Comparison of ENCODE assay signal across 32 cellular contexts in genomic region chr4:57324673-57325307, GRCh38.
"Had no signal": no experiment of that assay in that cellular context is flagged by ENCODE, and none has a peak within 500 bp of the region (broad histone marks: within the 10 kb centered on the region; RNA-seq: fewer than 3 reads in every experiment).

No MANE protein-coding gene starts in this region.

- H3K27me3 ChIP-seq: brain microvascular endothelial cell, esophagus muscularis mucosa, gastrocnemius medialis had no signal

- FAIRE-seq: astrocyte, bronchial epithelial cell, colon had no signal

- H3K9me3 ChIP-seq: esophagus muscularis mucosa, gastrocnemius medialis had no signal

- H3K36me3 ChIP-seq: brain microvascular endothelial cell, esophagus muscularis mucosa, gastrocnemius medialis, WERI-Rb-1 had no signal

- ATAC-seq: activated CD4-positive, CD25-positive, alpha-beta regulatory T cell treated with anti-CD3 and anti-CD28 coated beads, Interleukin-2, amount 50 U/mL, for 24 hours; activated CD8-positive, alpha-beta T cell treated with anti-CD3 and anti-CD28 coated beads for 36 hours; activated T-cell treated with anti-CD3 and anti-CD28 coated beads, Interleukin-2, amount 50 U/mL, for 4 hours; activated T-helper 17 cell treated with anti-CD3 and anti-CD28 coated beads, Interleukin-2, amount 50 U/mL, for 72 hours; effector memory CD8-positive, alpha-beta T cell; foreskin keratinocyte; gastrocnemius medialis; T-cell had no signal

- H3K27ac ChIP-seq: brain microvascular endothelial cell, esophagus muscularis mucosa, foreskin keratinocyte, gastrocnemius medialis, WERI-Rb-1 had no signal

- H3K4me3 ChIP-seq: esophagus muscularis mucosa, gastrocnemius medialis had no signal

- DNase-seq: activated B cell treated with CpG ODN at 0.5 μM for 24 hours; activated CD4-positive, alpha-beta T cell treated with anti-CD3 and anti-CD28 coated beads for 48 hours; activated CD4-positive, alpha-beta T cell treated with anti-CD3 and anti-CD28 coated beads, Interleukin-2, amount 50 U/mL, for 1 hour; activated CD4-positive, alpha-beta T cell treated with anti-CD3 and anti-CD28 coated beads, Interleukin-2, amount 50 U/mL, for 48 hours; activated CD8-positive, alpha-beta memory T cell treated with anti-CD3 and anti-CD28 coated beads for 24 hours; activated CD8-positive, alpha-beta T cell treated with anti-CD3 and anti-CD28 coated beads for 36 hours; activated effector memory CD4-positive, alpha-beta T cell treated with Interleukin-2 at 50 U/mL for 16 hours; activated gamma-delta T cell treated with Interleukin-2 at 50 U/mL for 16 hours; activated naive CD4-positive, alpha-beta T cell treated with anti-CD3 and anti-CD28 coated beads, Interleukin-2, amount 50 U/mL, for 16 hours; activated naive CD4-positive, alpha-beta T cell treated with Interleukin-2 at 50 U/mL for 16 hours; activated T-cell treated with anti-CD3 and anti-CD28 coated beads, Interleukin-2, amount 50 U/mL, for 4 hours; amniotic stem cell; anterior cingulate cortex; brain microvascular endothelial cell; caudate nucleus; cortex of kidney; dermis blood vessel endothelial cell; effector CD4-positive, alpha-beta T cell; effector memory CD8-positive, alpha-beta T cell; erythroblast; foreskin keratinocyte; gastrocnemius medialis; SW 1271; T-cell; T-helper 9 cell; WERI-Rb-1 had no signal

- H3K4me1 ChIP-seq: esophagus muscularis mucosa, foreskin keratinocyte, gastrocnemius medialis had no signal
